Comparison of ENCODE assay signal across 1 cellular context in genomic region chr10:103277713-103278299, GRCh38.
A peak's percentile ranks its signal among the peaks of the same experiment; 100 is the strongest.
TF ChIP-seq lines count a peak whose summit lies in the region.

No MANE protein-coding gene starts in this region.

TF ChIP-seq in H1, 55 proteins besides CTCF, POLR2A, EP300 and RAD21:
- TF ChIP-seq SIN3A (conservative IDR thresholded peaks at IDR 0.05 in 1 of 2, IDR thresholded peaks at IDR 0.05 in 1 of 2; ENCODE audit: low read depth in 1 of 2, low read length in 2 of 2) (no peak), KDM5A (IDR thresholded peaks at IDR 0.05; ENCODE audit: low read length) (no peak), POLR2AphosphoS5 (IDR thresholded peaks at IDR 0.05; ENCODE audit: low read depth, low read length) (no peak), TAF1 (IDR thresholded peaks at IDR 0.05; ENCODE audit: low read depth, low read length) (no peak), EZH2 (IDR thresholded peaks at IDR 0.05; ENCODE audit: low read depth, low read length, severe bottlenecking) (peak; percentile 78), JUND (IDR thresholded peaks at IDR 0.05; ENCODE audit: low read length) (no peak), JUN (IDR thresholded peaks at IDR 0.05; ENCODE audit: low read depth, low read length) (no peak), SUZ12 (IDR thresholded peaks at IDR 0.05; ENCODE audit: low read length) (peak; percentile 80), GTF2F1 (IDR thresholded peaks at IDR 0.05; ENCODE audit: borderline replicate concordance, low read depth, low read length) (no peak), NRF1 (IDR thresholded peaks at IDR 0.05; ENCODE audit: low read depth, low read length) (no peak), E2F6 (IDR thresholded peaks at IDR 0.05) (0 out of 2 replicates have a peak, but pooled peaks have one; percentile 0), NANOG (IDR thresholded peaks at IDR 0.05; ENCODE audit: insufficient read depth, low read depth, low read length, poor library complexity, severe bottlenecking) (no peak), CHD7 (IDR thresholded peaks at IDR 0.05; ENCODE audit: insufficient replicate concordance, low read length) (no peak), TEAD4 (IDR thresholded peaks at IDR 0.05; ENCODE audit: low read depth, low read length) (no peak), MAX (IDR thresholded peaks at IDR 0.05) (peak; percentile 61; the same call in 1 of the 2 replicates), RBBP5 (IDR thresholded peaks at IDR 0.05; ENCODE audit: borderline replicate concordance, low read depth, low read length) (no peak; the same call in 1 of the 2 replicates), KDM4A (IDR thresholded peaks at IDR 0.05; ENCODE audit: low read depth, low read length, severe bottlenecking) (peak; percentile 9), BCL11A (IDR thresholded peaks at IDR 0.05; ENCODE audit: low read depth in 2 of 2, low read length in 2 of 2) (no peak), TAF7 (optimal IDR thresholded peaks at IDR 0.05; ENCODE audit: borderline replicate concordance, low read depth, low read length) (no peak), CBX5 (IDR thresholded peaks at IDR 0.05; ENCODE audit: low read depth, low read length) (no peak), BACH1 (IDR thresholded peaks at IDR 0.05; ENCODE audit: low read length) (peak; percentile 4; the same call in 1 of the 2 replicates), TBP (IDR thresholded peaks at IDR 0.05; ENCODE audit: low read depth, low read length) (no peak)
